ENCODE assay signal across 8 cellular contexts in genomic region chr12:109020750-109021380, GRCh38. TPM values are rescaled to one million over a fixed set of nuclear protein-coding genes. Genes with fewer than 3 reads are reported as not detected.
A peak's percentile ranks its signal among the peaks of the same experiment; 100 is the strongest.
DNase-seq lines count a peak whose midpoint lies in the region; ATAC-seq and TF ChIP-seq lines count a peak whose summit lies in the region.

Gene SVOP (minus strand): TSS chr12:109021068. CDS start chr12:109020868, 200 bp downstream.

- DNase-seq in DMS79 treated with DMSO at 0.1 percent for 48 hours (lab: John Stamatoyannopoulos, UW) = peak; percentile 71
- DNase-seq in MV-4-11 (lab: John Stamatoyannopoulos, UW) = peak; percentile 70
- DNase-seq in SJSA1 (ENCODE audit: low read depth in 1 of 2, low spot score in 2 of 2) = peak; percentile 59 to 79
- peak; percentile 68 for DNase-seq in astrocyte of the cerebellum (ENCODE audit: low read depth)
- peak; percentile 76 for DNase-seq in hepatic stellate cell (ENCODE audit: low spot score)
- DNase-seq in pulmonary artery endothelial cell (ENCODE audit: low read depth, low spot score) = peak; percentile 13

- H3K9me3 ChIP-seq in SJSA1 (replicated peaks) = no peaks in the 10 kb centered on the region

- no peaks in the 10 kb centered on the region for H3K4me1 ChIP-seq in SJSA1 (replicated peaks)

- ATAC-seq in HG03025 (IDR thresholded peaks at IDR 0.05; ENCODE audit: low FRiP score, unreplicated experiment) = no peak
- ATAC-seq in GM18519 (IDR thresholded peaks at IDR 0.05; ENCODE audit: low FRiP score, unreplicated experiment) = no peak

- in situ Hi-C loops in astrocyte of the cerebellum (cut with HindIII; ENCODE audit: low sequenced_read_pairs) = no loop called here

- H3K4me3 ChIP-seq in SJSA1 (no peak within 1 kb of the TSS), astrocyte of the cerebellum (ENCODE audit: low read depth, low read length) (no peak within 1 kb of the TSS)

- no peak for TF ChIP-seq CTCF in astrocyte of the cerebellum (IDR thresholded peaks at IDR 0.05; ENCODE audit: low read depth, low read length, missing control alignments)

- H3K27ac ChIP-seq in SJSA1 = no peak within 1 kb of the TSS

- no peaks in the 10 kb centered on the region for H3K36me3 ChIP-seq in SJSA1

- H3K27me3 ChIP-seq in SJSA1 (replicated peaks) = peaks cover 2% of the 10 kb centered on the region

RNA-seq across cellular contexts. Expression of gene SVOP, which starts in this region (rescaled TPM):
- not detected in 2 replicates for total RNA-seq in SJSA1 (2014; rRNA removed; shearing (Covaris generic))
- not detected in 2 replicates for total RNA-seq in pulmonary artery endothelial cell

Comparison
In these comparisons a context has a peak if more than half of its experiments do, and no peak if none do; other contexts are left out.
1. Peak in DNase-seq in SJSA1; RNA of the gene not detected or under 1 TPM.
2. Peak in DNase-seq in pulmonary artery endothelial cell; RNA of the gene not detected or under 1 TPM.
3. DNase-seq: peak in every context shown above with its lines; median percentile 76 in hepatic stellate cell; 71 in DMS79 treated with DMSO at 0.1 percent for 48 hours; 70 in MV-4-11; 69 in SJSA1; 68 in astrocyte of the cerebellum; 13 in pulmonary artery endothelial cell.